Comparison of ENCODE assay signal across 15 cellular contexts in genomic region chr22:29509815-29510214, GRCh38. TPM values are rescaled to one million over a fixed set of nuclear protein-coding genes. Genes with fewer than 3 reads are reported as not detected.
"Had no signal": no experiment of that assay in that cellular context is flagged by ENCODE, and none has a peak within 500 bp of the region (broad histone marks: within the 10 kb centered on the region; RNA-seq: fewer than 3 reads in every experiment).

No MANE protein-coding gene starts in this region.

- H3K9me3 ChIP-seq: ascending aorta, gastrocnemius medialis, neutrophil, pancreas, right lobe of liver, upper lobe of right lung had no signal

- H3K4me3 ChIP-seq: ascending aorta, gastrocnemius medialis, pancreas, right lobe of liver, upper lobe of right lung had no signal

- H3K4me3 Mint-ChIP-seq: naive thymus-derived CD4-positive, alpha-beta T cell had no signal

- H3K27me3 ChIP-seq: ascending aorta, gastrocnemius medialis, neutrophil, pancreas, right lobe of liver, upper lobe of right lung had no signal

- DNase-seq: activated CD4-positive, CD25-positive, alpha-beta regulatory T cell treated with anti-CD3 and anti-CD28 coated beads, Interleukin-2, amount 50 U/mL, for 72 hours; effector CD4-positive, alpha-beta T cell; gastrocnemius medialis; naive thymus-derived CD4-positive, alpha-beta T cell; pancreas; right lobe of liver; small intestine; stimulated activated CD4-positive, alpha-beta T cell treated with anti-CD3 and anti-CD28 coated beads, Interleukin-15, amount 100 ng/mL, for 24 hours; stimulated activated CD4-positive, alpha-beta T cell treated with anti-CD3 and anti-CD28 coated beads, Interleukin-2, amount 100 ng/mL, for 48 hours; T-helper 2 cell; upper lobe of right lung had no signal

- ATAC-seq: esophagus mucosa; gastrocnemius medialis; naive thymus-derived CD4-positive, alpha-beta T cell; pancreas; right lobe of liver; upper lobe of right lung had no signal

- H3K27me3 Mint-ChIP-seq: naive thymus-derived CD4-positive, alpha-beta T cell had no signal

- H3K9me3 Mint-ChIP-seq: naive thymus-derived CD4-positive, alpha-beta T cell had no signal

- H3K4me1 ChIP-seq: ascending aorta, pancreas, right lobe of liver, upper lobe of right lung had no signal

- H3K27ac ChIP-seq: ascending aorta, gastrocnemius medialis, neutrophil, pancreas, right lobe of liver, upper lobe of right lung, VCaP had no signal

RNA-seq across cellular contexts. Expression of gene NEFH, which starts 29.8 kb away (rescaled TPM):
- total RNA-seq: esophagus mucosa had no signal
